Comparison of ENCODE assay signal across 1 cellular context in the genomic region with DNA sequence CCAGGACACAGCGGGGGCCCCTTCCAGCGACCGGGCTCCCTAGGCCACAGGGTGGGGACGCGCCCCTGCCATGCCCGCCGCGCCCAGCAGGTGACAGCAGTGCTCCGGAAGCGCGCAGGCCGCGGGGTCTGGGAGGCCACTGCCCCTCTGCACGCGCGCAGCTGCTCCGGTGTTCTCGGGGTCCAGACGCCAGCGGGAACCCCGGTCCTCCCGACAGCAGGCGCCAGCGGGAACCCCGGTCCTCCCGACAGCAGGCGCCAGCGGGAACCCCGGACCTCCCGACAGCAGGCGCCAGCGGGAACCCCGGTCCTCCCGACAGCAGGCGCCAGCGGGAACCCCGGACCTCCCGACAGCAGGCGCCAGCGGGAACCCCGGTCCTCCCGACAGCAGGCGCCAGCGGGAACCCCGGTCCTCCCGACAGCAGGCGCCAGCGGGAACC.
A peak's percentile ranks its signal among the peaks of the same experiment; 100 is the strongest.
TF ChIP-seq lines count a peak whose summit lies in the region.

No MANE protein-coding gene starts in this region.

TF ChIP-seq in HEK293, 187 proteins besides CTCF, POLR2A, EP300 and RAD21 (continued from another document):
- TF ChIP-seq, protein P1, sequence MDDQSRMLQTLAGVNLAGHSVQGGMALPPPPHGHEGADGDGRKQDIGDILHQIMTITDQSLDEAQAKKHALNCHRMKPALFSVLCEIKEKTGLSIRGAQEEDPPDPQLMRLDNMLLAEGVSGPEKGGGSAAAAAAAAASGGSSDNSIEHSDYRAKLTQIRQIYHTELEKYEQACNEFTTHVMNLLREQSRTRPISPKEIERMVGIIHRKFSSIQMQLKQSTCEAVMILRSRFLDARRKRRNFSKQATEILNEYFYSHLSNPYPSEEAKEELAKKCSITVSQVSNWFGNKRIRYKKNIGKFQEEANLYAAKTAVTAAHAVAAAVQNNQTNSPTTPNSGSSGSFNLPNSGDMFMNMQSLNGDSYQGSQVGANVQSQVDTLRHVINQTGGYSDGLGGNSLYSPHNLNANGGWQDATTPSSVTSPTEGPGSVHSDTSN (CRISPR knock-in tag; IDR thresholded peaks at IDR 0.05), result peak; percentile 56; the same call in 1 of the 2 replicates
